ENCODE assay signal across 8 cellular contexts in the genomic region with DNA sequence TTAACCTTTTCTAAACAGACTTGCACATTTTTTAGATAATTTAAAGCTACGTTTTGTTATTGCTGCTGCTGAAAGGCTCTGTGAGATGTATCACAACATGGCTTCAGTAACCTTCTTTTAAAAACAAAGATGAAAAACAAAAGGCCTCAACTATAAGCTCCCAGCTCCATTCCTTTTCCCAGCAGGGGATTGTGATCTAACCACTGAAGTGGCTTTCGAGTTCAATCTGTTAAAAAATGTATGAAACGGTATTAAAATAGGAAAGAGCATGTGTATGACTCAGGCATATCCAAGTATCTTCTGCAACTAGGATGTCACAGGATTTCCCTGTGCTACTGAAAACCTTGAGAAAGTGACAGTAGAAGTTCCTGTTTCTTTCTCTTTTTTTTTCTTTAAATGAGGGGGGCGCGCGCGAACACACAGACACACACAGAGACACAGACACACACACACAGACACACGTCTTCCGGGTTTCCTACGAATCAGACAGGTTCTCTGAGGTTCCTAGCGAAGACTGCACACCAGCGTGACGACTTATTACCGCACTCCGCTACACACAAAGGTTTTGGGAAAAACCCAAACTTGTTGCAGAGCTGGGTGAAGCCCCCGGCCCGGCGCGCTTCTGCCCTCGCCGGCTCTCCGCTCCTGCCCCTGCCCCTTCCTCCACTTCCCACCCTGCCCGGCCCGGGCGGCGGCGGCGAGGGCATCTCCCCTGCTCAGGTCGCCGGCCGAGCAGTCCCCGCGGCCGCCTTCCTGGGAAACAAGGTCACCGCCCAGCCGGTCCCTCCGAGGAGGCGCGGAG.
A peak's percentile ranks its signal among the peaks of the same experiment; 100 is the strongest.
DNase-seq lines count a peak whose midpoint lies in the region; ATAC-seq and TF ChIP-seq lines count a peak whose summit lies in the region.

No MANE protein-coding gene starts in this region.

- H3K27ac ChIP-seq in left lung: peak overlapping the region; percentile 96 to 100

- H3K4me1 Mint-ChIP-seq in activated B cell treated with CpG ODN at 0.5 μM for 24 hours (peaks cover 77% of the 10 kb centered on the region), chondrocyte (ENCODE audit: low read depth) (peaks cover 74% of the 10 kb centered on the region)

- peak; percentile 59 for DNase-seq in GM10266 (ENCODE audit: extremely low spot score)
- peak; percentile 33 for DNase-seq in NCI-H2029 (lab: John Stamatoyannopoulos, UW)
- DNase-seq in activated B cell treated with CpG ODN at 0.5 μM for 24 hours: peak; percentile 71
- no peak for DNase-seq in chondrocyte (ENCODE audit: low spot score)
- peak; percentile 66 to 92 for DNase-seq in left lung
- peak; percentile 67 for DNase-seq in stimulated activated CD4-positive, alpha-beta T cell treated with anti-CD3 and anti-CD28 coated beads, Interleukin-2, amount 100 ng/mL, for 4 hours (ENCODE audit: low read depth)
- DNase-seq in 8988T: no peak

- peaks cover 33 to 79% of the 10 kb centered on the region in 2 donors for H3K4me1 ChIP-seq in left lung

- peak overlapping the region; percentile 91 for H3K4me3 Mint-ChIP-seq in activated B cell treated with CpG ODN at 0.5 μM for 24 hours
- H3K4me3 Mint-ChIP-seq in chondrocyte (ENCODE audit: unreplicated experiment): peak overlapping the region; percentile 87

- H3K27ac Mint-ChIP-seq in activated B cell treated with CpG ODN at 0.5 μM for 24 hours (peak overlapping the region; percentile 92), chondrocyte (ENCODE audit: unreplicated experiment) (peak overlapping the region; percentile 97)

- no peaks in the 10 kb centered on the region for H3K36me3 ChIP-seq in left lung

- peaks cover 8% of the 10 kb centered on the region for H3K36me3 Mint-ChIP-seq in activated B cell treated with CpG ODN at 0.5 μM for 24 hours (ENCODE audit: low read depth)
- no peaks in the 10 kb centered on the region for H3K36me3 Mint-ChIP-seq in chondrocyte (ENCODE audit: low read depth)

- intact Hi-C loops in activated B cell treated with CpG ODN at 0.5 μM for 24 hours (cut with micrococcal nuclease): loop anchor here (1.0 to 10.0 kb wide), 10 partner anchors 12 to 1908 kb away; a partner anchor contains a TSS
- intact Hi-C loops in left lung (cut with DNase I): loop anchor here in 1 of 2 donors (10.0 kb wide), 1 partner anchor 82 kb away; no protein-coding TSS in a partner anchor

- CTCF ChIA-PET in activated B cell treated with CpG ODN at 0.5 μM for 24 hours (lab: Charles Lee): interaction anchor here (1.2 to 2.8 kb wide), 3 partner anchors 23 to 82 kb away, joined by 3 to 16 read pairs (median 4); no protein-coding TSS in a partner anchor

- peak overlapping the region; percentile 71 to 90 for H3K4me3 ChIP-seq in left lung

- TF ChIP-seq CTCF in GM10266 (IDR thresholded peaks at IDR 0.05; ENCODE audit: control insufficient read depth, insufficient read depth, low read depth, missing control alignments): no peak
- no peak for TF ChIP-seq CTCF in activated B cell treated with CpG ODN at 0.5 μM for 24 hours (IDR thresholded peaks at IDR 0.05)
- TF ChIP-seq CTCF in chondrocyte (IDR thresholded peaks at IDR 0.05): no peak
- TF ChIP-seq CTCF in left lung (IDR thresholded peaks at IDR 0.05): no peak

- H3K9me3 Mint-ChIP-seq in activated B cell treated with CpG ODN at 0.5 μM for 24 hours: no peaks in the 10 kb centered on the region
- no peaks in the 10 kb centered on the region for H3K9me3 Mint-ChIP-seq in chondrocyte (ENCODE audit: low read depth)

- POLR2A ChIA-PET in activated B cell treated with CpG ODN at 0.5 μM for 24 hours (lab: Charles Lee): interaction anchor here (0.6 to 3.2 kb wide), 15 partner anchors 10 to 831 kb away, joined by 3 to 37 read pairs (median 3); a partner anchor contains a TSS

- H3K9me3 ChIP-seq in left lung: no peaks in the 10 kb centered on the region

- no peaks in the 10 kb centered on the region for H3K27me3 Mint-ChIP-seq in activated B cell treated with CpG ODN at 0.5 μM for 24 hours
- no peaks in the 10 kb centered on the region for H3K27me3 Mint-ChIP-seq in chondrocyte (ENCODE audit: low read depth)

- peak; percentile 54 for ATAC-seq in HG02571 (IDR thresholded peaks at IDR 0.05; ENCODE audit: unreplicated experiment)
- peak; percentile 74 for ATAC-seq in activated B cell treated with CpG ODN at 0.5 μM for 24 hours (ENCODE audit: low read depth)
- peak; percentile 69 for ATAC-seq in left lung

- H3K27me3 ChIP-seq in left lung: no peaks in the 10 kb centered on the region

Comparison
In these comparisons a context has a peak if more than half of its experiments do, and no peak if none do; other contexts are left out.
1. DNase-seq: peak in GM10266 (single experiment), NCI-H2029 (single experiment), activated B cell treated with CpG ODN at 0.5 μM for 24 hours (single experiment), left lung (2 of 2) and stimulated activated CD4-positive, alpha-beta T cell treated with anti-CD3 and anti-CD28 coated beads, Interleukin-2, amount 100 ng/mL, for 4 hours (single experiment); none in chondrocyte (single experiment) and 8988T (single experiment).
2. Peak in every context shown above with its lines, with median percentiles within 50 percentile points of each other: ATAC-seq.